35 cellular contexts compared by ENCODE assay signal in the genomic region with DNA sequence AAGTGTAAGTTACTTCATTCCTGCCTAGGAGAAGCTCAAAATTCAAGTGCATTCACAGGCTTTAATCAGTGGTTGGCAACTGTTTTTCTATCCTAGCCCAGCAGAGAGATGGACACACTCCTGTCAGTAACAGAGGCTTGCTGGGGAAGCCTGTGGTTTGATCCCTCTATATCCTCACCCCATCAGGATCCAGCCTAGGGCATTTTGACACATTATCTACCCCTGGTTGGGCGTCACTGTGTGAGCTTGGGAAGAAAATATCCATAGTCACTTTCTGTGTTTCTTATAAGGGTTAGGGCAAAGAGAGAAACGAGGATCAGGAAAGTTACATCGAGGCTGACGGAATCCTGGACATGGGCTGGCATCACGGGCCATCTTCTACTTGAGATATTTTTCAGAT. TPM values are rescaled to one million over a fixed set of nuclear protein-coding genes. Genes with fewer than 3 reads are reported as not detected.
"Had no signal": no experiment of that assay in that cellular context is flagged by ENCODE, and none has a peak within 500 bp of the region (broad histone marks: within the 10 kb centered on the region; RNA-seq: fewer than 3 reads in every experiment).

No MANE protein-coding gene starts in this region.

- ATAC-seq: gastroesophageal sphincter; heart right ventricle; naive thymus-derived CD8-positive, alpha-beta T cell; psoas muscle; right cardiac atrium had no signal

- H3K27ac Mint-ChIP-seq: naive thymus-derived CD8-positive, alpha-beta T cell; nephron progenitor cell; stimulated activated effector memory CD8-positive, alpha-beta T cell treated with anti-CD3 and anti-CD28 coated beads, Interleukin-12 subunit alpha, Interleukin-12 subunit beta, amount 100 ng/mL, for 72 hours; type B pancreatic cell had no signal

- H3K4me1 ChIP-seq: psoas muscle had no signal

- H3K9me3 Mint-ChIP-seq: immature natural killer cell; naive thymus-derived CD8-positive, alpha-beta T cell; nephron progenitor cell; stimulated activated effector memory CD8-positive, alpha-beta T cell treated with anti-CD3 and anti-CD28 coated beads, Interleukin-12 subunit alpha, Interleukin-12 subunit beta, amount 100 ng/mL, for 72 hours; type B pancreatic cell had no signal

- H3K4me3 ChIP-seq: dorsolateral prefrontal cortex, gastroesophageal sphincter, heart right ventricle, ovary, psoas muscle, sigmoid colon, stomach, tibial artery had no signal

- DNase-seq: dorsolateral prefrontal cortex; effector CD4-positive, alpha-beta T cell; foreskin fibroblast; glutamatergic neuron; heart right ventricle; hippocampal formation; immature natural killer cell; mesenchymal stem cell; naive thymus-derived CD8-positive, alpha-beta T cell; nephron progenitor cell; nucleus accumbens; ovary; psoas muscle; right cardiac atrium; sigmoid colon; stimulated activated CD4-positive, alpha-beta T cell treated with anti-CD3 and anti-CD28 coated beads, Interleukin-2, amount 100 ng/mL, for 24 hours; stimulated activated CD4-positive, alpha-beta T cell treated with anti-CD3 and anti-CD28 coated beads, Interleukin-4, amount 100 ng/mL, for 24 hours; stimulated activated naive CD4-positive, alpha-beta T cell treated with Interleukin-2 at 50 U/mL for 16 hours; stomach; tibial artery had no signal

- H3K27ac ChIP-seq: dorsolateral prefrontal cortex, gastroesophageal sphincter, heart right ventricle, ovary, psoas muscle, sigmoid colon, stomach, tibial artery had no signal

- H3K9me3 ChIP-seq: gastroesophageal sphincter, heart right ventricle, ovary, psoas muscle, sigmoid colon, stomach, tibial artery had no signal

- H3K27me3 ChIP-seq: dorsolateral prefrontal cortex, ovary, sigmoid colon had no signal

- H3K4me3 Mint-ChIP-seq: immature natural killer cell; naive thymus-derived CD8-positive, alpha-beta T cell; nephron progenitor cell; stimulated activated effector memory CD8-positive, alpha-beta T cell treated with anti-CD3 and anti-CD28 coated beads, Interleukin-12 subunit alpha, Interleukin-12 subunit beta, amount 100 ng/mL, for 72 hours; type B pancreatic cell had no signal

- H3K36me3 Mint-ChIP-seq: immature natural killer cell; naive thymus-derived CD8-positive, alpha-beta T cell; stimulated activated effector memory CD8-positive, alpha-beta T cell treated with anti-CD3 and anti-CD28 coated beads, Interleukin-12 subunit alpha, Interleukin-12 subunit beta, amount 100 ng/mL, for 72 hours; type B pancreatic cell had no signal

- H3K4me1 Mint-ChIP-seq: nephron progenitor cell had no signal

- FAIRE-seq: colon, keratinocyte had no signal

- H3K36me3 ChIP-seq: gastroesophageal sphincter, heart right ventricle, ovary, sigmoid colon, stomach, tibial artery had no signal

RNA-seq across cellular contexts. Expression of a gene that starts 10.0 kb away (rescaled TPM):
- total RNA-seq: cerebellum; lung microvascular endothelial cell; myocyte; naive thymus-derived CD8-positive, alpha-beta T cell; ovary; psoas muscle; renal cortical epithelial cell; right cardiac atrium; sigmoid colon; skeletal muscle tissue; stomach; subcutaneous adipose tissue; temporal lobe; urinary bladder had no signal
- polyA plus RNA-seq: esophagus; heart right ventricle; liver; naive thymus-derived CD8-positive, alpha-beta T cell; ovary; psoas muscle; right cardiac atrium; stomach; urinary bladder had no signal

RNA-seq across cellular contexts. Expression of a gene that starts 33.6 kb away (rescaled TPM):
- total RNA-seq: naive thymus-derived CD8-positive, alpha-beta T cell had no signal
- polyA plus RNA-seq: naive thymus-derived CD8-positive, alpha-beta T cell; right cardiac atrium had no signal

RNA-seq across cellular contexts. Expression of a gene that starts 53.5 kb away (rescaled TPM):
- total RNA-seq: gastroesophageal sphincter; heart right ventricle; lung microvascular endothelial cell; myocyte; naive thymus-derived CD8-positive, alpha-beta T cell; right cardiac atrium; sigmoid colon; skeletal muscle tissue; stomach; subcutaneous adipose tissue; temporal lobe had no signal
- polyA plus RNA-seq: immature natural killer cell; liver; naive thymus-derived CD8-positive, alpha-beta T cell; right cardiac atrium had no signal
